In genomic region chr15:26771168-26771916, GRCh38 we compare ENCODE assay signal across 12 cellular contexts. TPM values are rescaled to one million over a fixed set of nuclear protein-coding genes. Genes with fewer than 3 reads are reported as not detected.
DNase-seq lines count a peak whose midpoint lies in the region; ATAC-seq and FAIRE-seq lines count a peak whose summit lies in the region.
"Had no signal": no experiment of that assay in that cellular context is flagged by ENCODE, and none has a peak within 500 bp of the region (broad histone marks: within the 10 kb centered on the region; RNA-seq: fewer than 3 reads in every experiment).

No MANE protein-coding gene starts in this region.

- no peak for ATAC-seq in HG02759 (IDR thresholded peaks at IDR 0.05; ENCODE audit: unreplicated experiment)
- ATAC-seq: effector memory CD8-positive, alpha-beta T cell had no signal

- no peak for FAIRE-seq in frontal cortex (lab: Jason Lieb, UNC)

- DNase-seq in COLO668 (lab: John Stamatoyannopoulos, UW; ENCODE audit: unreplicated experiment) (peak; percentile 68), NCI-H2227 treated with DMSO at 0.1 percent for 48 hours (lab: John Stamatoyannopoulos, UW) (peak; percentile 11), frontal cortex (ENCODE audit: low spot score in 2 of 2) (peak; percentile 30 to 48), mucosa of gallbladder (ENCODE audit: low spot score) (peak; percentile 61), SKM-1 (lab: John Stamatoyannopoulos, UW; ENCODE audit: unreplicated experiment) (no peak), HT-29 (ENCODE audit: low spot score) (no peak)
- DNase-seq in activated CD4-positive, CD25-positive, alpha-beta regulatory T cell treated with anti-CD3 and anti-CD28 coated beads, Interleukin-2, amount 50 U/mL, for 72 hours = no peak
- DNase-seq: Caco-2; effector memory CD8-positive, alpha-beta T cell; NCI-H1694 treated with DMSO at 0.1 percent for 48 hours; T-helper 1 cell had no signal

RNA-seq across cellular contexts. Expression of gene GABRB3, which starts 1.5 kb away (rescaled TPM):
- total RNA-seq in frontal cortex = 114 TPM
- 91.6 TPM for total RNA-seq in mucosa of gallbladder
- not detected in 2 replicates for total RNA-seq in HT-29 (2014; rRNA removed; shearing (Covaris generic))
- total RNA-seq: Caco-2 had no signal

Comparison
In these comparisons a context has a peak if more than half of its experiments do, and no peak if none do; other contexts are left out.
1. DNase-seq: peak in COLO668 (single experiment), NCI-H2227 treated with DMSO at 0.1 percent for 48 hours (single experiment), frontal cortex (2 of 2) and mucosa of gallbladder (single experiment); none in SKM-1 (single experiment), activated CD4-positive, CD25-positive, alpha-beta regulatory T cell treated with anti-CD3 and anti-CD28 coated beads, Interleukin-2, amount 50 U/mL, for 72 hours (single experiment) and HT-29 (single experiment).
2. RNA of gene GABRB3, which starts 1.5 kb away (total RNA-seq): 114 TPM in frontal cortex (single experiment) and 91.6 TPM in mucosa of gallbladder (single experiment); not detected in HT-29; every median in the first group is over 10 times any median in the second.